Comparison of ENCODE assay signal across 8 cellular contexts in the genomic region with DNA sequence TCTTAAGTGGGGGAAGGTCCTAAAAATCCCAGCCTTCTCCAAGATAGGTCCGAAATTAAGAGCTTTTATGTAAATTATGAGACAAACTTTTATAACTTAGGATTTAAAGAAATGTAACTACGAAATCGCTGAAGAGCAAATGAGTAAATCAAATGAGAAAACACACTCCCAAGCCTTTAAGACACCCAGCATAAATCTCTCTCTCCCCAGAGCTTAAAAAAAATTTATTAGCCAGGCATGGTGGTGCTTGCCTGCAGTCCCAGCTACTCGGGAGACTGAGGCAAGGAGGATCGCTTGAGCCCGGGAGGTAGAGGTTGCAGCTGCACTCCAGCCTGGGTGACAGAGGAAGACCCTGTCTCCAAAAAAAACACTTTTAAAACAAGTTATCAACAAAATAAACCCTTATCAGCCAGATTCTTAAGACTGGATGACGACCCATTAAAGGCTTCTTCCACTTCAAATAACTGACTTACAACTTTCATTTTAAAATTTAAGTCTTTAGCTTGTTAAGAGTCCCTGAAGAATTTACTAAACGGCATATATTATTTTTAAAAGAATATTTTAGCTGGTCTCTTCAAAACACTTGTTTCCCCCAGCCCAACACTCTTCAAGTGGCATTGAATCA. TPM values are rescaled to one million over a fixed set of nuclear protein-coding genes. Genes with fewer than 3 reads are reported as not detected.
A peak's percentile ranks its signal among the peaks of the same experiment; 100 is the strongest.
DNase-seq lines count a peak whose midpoint lies in the region; ATAC-seq and TF ChIP-seq lines count a peak whose summit lies in the region.

No MANE protein-coding gene starts in this region.

- H4K8ac ChIP-seq in neuronal stem cell (ENCODE audit: low read depth, low read length) = no peak overlapping the region

- H4K91ac ChIP-seq in neuronal stem cell (ENCODE audit: low read depth, low read length, poor library complexity) = no peak overlapping the region

- H2BK12ac ChIP-seq in neuronal stem cell (ENCODE audit: low read length) = no peak overlapping the region

- no peaks in the 10 kb centered on the region for H3K9me3 Mint-ChIP-seq in CD8-positive, alpha-beta T cell
- no peaks in the 10 kb centered on the region for H3K9me3 Mint-ChIP-seq in endodermal cell

- peak overlapping the region; percentile 97 for H3K27ac ChIP-seq in CD8-positive, alpha-beta T cell (ENCODE audit: low read depth, low read length)
- no peak overlapping the region for H3K27ac ChIP-seq in endodermal cell (ENCODE audit: low read depth, low read length)
- no peak overlapping the region for H3K27ac ChIP-seq in neuronal stem cell (replicated peaks; ENCODE audit: low read length)

- H3K27me3 Mint-ChIP-seq in CD8-positive, alpha-beta T cell (ENCODE audit: low read depth) = no peaks in the 10 kb centered on the region
- no peaks in the 10 kb centered on the region for H3K27me3 Mint-ChIP-seq in endodermal cell (ENCODE audit: insufficient read depth)

- peaks cover 56% of the 10 kb centered on the region for H3K4me1 Mint-ChIP-seq in CD8-positive, alpha-beta T cell (ENCODE audit: low read depth)
- H3K4me1 Mint-ChIP-seq in endodermal cell = peaks cover 12% of the 10 kb centered on the region

- H3K23ac ChIP-seq in neuronal stem cell (ENCODE audit: low read depth, low read length, poor library complexity) = no peak overlapping the region

- no peak for ATAC-seq in CD8-positive, alpha-beta T cell
- ATAC-seq in GM21717 (IDR thresholded peaks at IDR 0.05; ENCODE audit: unreplicated experiment) (no peak), HG02763 (IDR thresholded peaks at IDR 0.05; ENCODE audit: unreplicated experiment) (no peak)
- ATAC-seq in activated CD4-positive, CD25-positive, alpha-beta regulatory T cell treated with anti-CD3 and anti-CD28 coated beads, Interleukin-2, amount 50 U/mL, for 24 hours = no peak

- no peaks in the 10 kb centered on the region for H3K9me3 ChIP-seq in CD8-positive, alpha-beta T cell (ENCODE audit: low read length)
- H3K9me3 ChIP-seq in NT2/D1 (ENCODE audit: insufficient read depth, low read length) (no peaks in the 10 kb centered on the region), endodermal cell (ENCODE audit: control insufficient read depth, low read length) (peaks cover 5% of the 10 kb centered on the region), neuronal stem cell (replicated peaks in 1 of 2; ENCODE audit: control insufficient read depth in 2 of 2, insufficient read depth in 1 of 2, low read depth in 1 of 2, low read length in 2 of 2) (peaks cover 0 to 17% of the 10 kb centered on the region in 2 donors)

- intact Hi-C loops in CD8-positive, alpha-beta T cell (cut with DNase I, micrococcal nuclease) = loop anchor here (2.0 to 10.0 kb wide), 7 partner anchors 38 to 862 kb away; a partner anchor contains a TSS

- H3K14ac ChIP-seq in neuronal stem cell (ENCODE audit: low read length) = no peak overlapping the region

- CTCF ChIA-PET in CD8-positive, alpha-beta T cell (lab: Charles Lee) = interaction anchor here (0.6 to 1.9 kb wide), 6 partner anchors 8 to 57 kb away, joined by 3 to 7 read pairs (median 3); a partner anchor contains a TSS

- POLR2A ChIA-PET in CD8-positive, alpha-beta T cell (lab: Charles Lee) = interaction anchor here (0.5 to 5.3 kb wide), 6 partner anchors 15 to 211 kb away, joined by 4 to 39 read pairs (median 10); a partner anchor contains a TSS

- H2BK5ac ChIP-seq in neuronal stem cell (ENCODE audit: low read length) = no peak overlapping the region

- H3K4me1 ChIP-seq in CD8-positive, alpha-beta T cell (ENCODE audit: insufficient read depth, low read length) = peaks cover 66% of the 10 kb centered on the region
- H3K4me1 ChIP-seq in NT2/D1 (ENCODE audit: insufficient read depth, insufficient read length) (peaks cover 3% of the 10 kb centered on the region), endodermal cell (ENCODE audit: control insufficient read depth, insufficient read depth, low read length) (no peaks in the 10 kb centered on the region), neuronal stem cell (ENCODE audit: control insufficient read depth in 2 of 2, insufficient read depth in 1 of 2, low read depth in 1 of 2, low read length in 2 of 2) (peaks cover 5 to 6% of the 10 kb centered on the region in 2 donors)

- peak overlapping the region; percentile 11 for H3K4me2 ChIP-seq in neuronal stem cell (ENCODE audit: insufficient read depth, low read length, poor library complexity, severe bottlenecking)

- peaks cover 13% of the 10 kb centered on the region for H3K79me1 ChIP-seq in neuronal stem cell (ENCODE audit: low read depth, low read length)

- no peak for DNase-seq in CD8-positive, alpha-beta T cell
- no peak for DNase-seq in NT2/D1 (ENCODE audit: low read depth, low spot score)
- DNase-seq in endodermal cell = peak; percentile 33
- no peak for DNase-seq in neuronal stem cell (ENCODE audit: low spot score)
- no peak for DNase-seq in middle frontal gyrus (ENCODE audit: extremely low spot score, low spot score)

- peaks cover 35% of the 10 kb centered on the region for H3K36me3 Mint-ChIP-seq in CD8-positive, alpha-beta T cell
- peaks cover 51% of the 10 kb centered on the region for H3K36me3 Mint-ChIP-seq in endodermal cell (ENCODE audit: low read depth)

- no peak overlapping the region for H2BK15ac ChIP-seq in neuronal stem cell (ENCODE audit: low read length)

- no peak overlapping the region for H2AK5ac ChIP-seq in neuronal stem cell (ENCODE audit: low read depth, low read length)

- H3K4ac ChIP-seq in neuronal stem cell (ENCODE audit: low read length) = no peak overlapping the region

- H3K27me3 ChIP-seq in CD8-positive, alpha-beta T cell (ENCODE audit: insufficient read depth, low read length) = no peaks in the 10 kb centered on the region
- H3K27me3 ChIP-seq in NT2/D1 (ENCODE audit: insufficient read depth, insufficient read length) (no peaks in the 10 kb centered on the region), endodermal cell (ENCODE audit: control insufficient read depth, insufficient read depth, low read length, poor library complexity, severe bottlenecking) (no peaks in the 10 kb centered on the region), neuronal stem cell (ENCODE audit: control insufficient read depth in 3 of 3, insufficient read depth in 3 of 3, low read depth in 1 of 3, low read length in 3 of 3) (no peaks in the 10 kb centered on the region)

- no peak overlapping the region for H3K18ac ChIP-seq in neuronal stem cell (ENCODE audit: low read length)

- H3K4me3 ChIP-seq in CD8-positive, alpha-beta T cell (ENCODE audit: low read depth, low read length) = peak overlapping the region; percentile 38
- H3K4me3 ChIP-seq in NT2/D1 (ENCODE audit: insufficient read length, low read depth) (peak overlapping the region; percentile 33), endodermal cell (ENCODE audit: low read length) (peak overlapping the region; percentile 97), neuronal stem cell (ENCODE audit: low read length in 2 of 2) (no peak overlapping the region)

- peaks cover 3% of the 10 kb centered on the region for H3K36me3 ChIP-seq in CD8-positive, alpha-beta T cell (ENCODE audit: insufficient read depth, low read length)
- peaks cover 64% of the 10 kb centered on the region for H3K36me3 ChIP-seq in NT2/D1 (ENCODE audit: insufficient read depth, insufficient read length, low read length)
- peaks cover 42% of the 10 kb centered on the region for H3K36me3 ChIP-seq in endodermal cell (ENCODE audit: control insufficient read depth, insufficient read depth, low read length)
- H3K36me3 ChIP-seq in neuronal stem cell (replicated peaks in 1 of 2; ENCODE audit: control insufficient read depth in 2 of 2, insufficient read depth in 2 of 2, low read length in 2 of 2) = peaks cover 8 to 66% of the 10 kb centered on the region in 2 donors

- H3K9ac ChIP-seq in NT2/D1 (ENCODE audit: insufficient read length, low read depth) = peak overlapping the region; percentile 36
- peak overlapping the region; percentile 9 for H3K9ac ChIP-seq in endodermal cell (ENCODE audit: extremely low read depth, low read length, poor library complexity, severe bottlenecking)
- no peak overlapping the region for H3K9ac ChIP-seq in neuronal stem cell (ENCODE audit: low read depth, low read length, poor library complexity)

- H2AFZ ChIP-seq in neuronal stem cell (ENCODE audit: low read length) = no peak overlapping the region

- 81 to 87% methylated on average over 3 to 8 of the region's 8 CpGs for WGBS in endodermal cell (ENCODE audit: insufficient coverage in 1 of 2, insufficient read length in 1 of 2), 2 experiments
- no CpG with 5 or more reads among the region's 8 CpGs for whole genome bisulfite sequencing in neuronal stem cell (ENCODE audit: extremely low coverage in 2 of 2, insufficient read length in 2 of 2, insufficient replicate concordance in 1 of 2), 2 donors

- TF ChIP-seq CTCF in CD8-positive, alpha-beta T cell (IDR thresholded peaks at IDR 0.05) = no peak
- TF ChIP-seq CTCF in endodermal cell (conservative IDR thresholded peaks at IDR 0.05) = no peak

- H2BK120ac ChIP-seq in neuronal stem cell (ENCODE audit: low read depth, low read length) = no peak overlapping the region

- peak overlapping the region; percentile 98 for H3K4me3 Mint-ChIP-seq in CD8-positive, alpha-beta T cell
- peak overlapping the region; percentile 99 for H3K4me3 Mint-ChIP-seq in endodermal cell

- H3K27ac Mint-ChIP-seq in CD8-positive, alpha-beta T cell = peak overlapping the region; percentile 99
- peak overlapping the region; percentile 49 for H3K27ac Mint-ChIP-seq in endodermal cell

RNA-seq across cellular contexts. Expression of a gene that starts 3.2 kb away (rescaled TPM):
- total RNA-seq in CD8-positive, alpha-beta T cell = 100 to 1,000 TPM; 148 to 154 TPM
- total RNA-seq in endodermal cell = 100 to 1,000 TPM; 275 to 320 TPM
- 328 TPM for polyA plus RNA-seq in endodermal cell (2013, experiment 1 of 2)
- polyA plus RNA-seq in endodermal cell (2013, experiment 2 of 2) = 314 TPM
- 354 TPM for polyA plus RNA-seq in neuronal stem cell (2013, experiment 1 of 2)
- 356 TPM for polyA plus RNA-seq in neuronal stem cell (2013, experiment 2 of 2)

RNA-seq across cellular contexts. Expression of a gene that starts 39.1 kb away (rescaled TPM):
- total RNA-seq in CD8-positive, alpha-beta T cell = 100 to 1,000 TPM; 417 to 429 TPM
- total RNA-seq in endodermal cell = 100 to 1,000 TPM; 653 to 681 TPM
- 736 TPM for polyA plus RNA-seq in endodermal cell (2013, experiment 1 of 2)
- polyA plus RNA-seq in endodermal cell (2013, experiment 2 of 2) = 668 TPM
- polyA plus RNA-seq in neuronal stem cell (2013, experiment 1 of 2) = 527 TPM
- 548 TPM for polyA plus RNA-seq in neuronal stem cell (2013, experiment 2 of 2)

RNA-seq across cellular contexts. Expression of a gene that starts 40.2 kb away (rescaled TPM):
- 1,000 to 10,000 TPM; 1,373 to 1,407 TPM for total RNA-seq in CD8-positive, alpha-beta T cell
- 100 to 1,000 TPM; 817 to 958 TPM for total RNA-seq in endodermal cell
- polyA plus RNA-seq in endodermal cell (2013, experiment 1 of 2) = 1,626 TPM
- 1,491 TPM for polyA plus RNA-seq in endodermal cell (2013, experiment 2 of 2)
- polyA plus RNA-seq in neuronal stem cell (2013, experiment 1 of 2) = 2,797 TPM
- 2,786 TPM for polyA plus RNA-seq in neuronal stem cell (2013, experiment 2 of 2)

RNA-seq across cellular contexts. Expression of a gene that starts 54.7 kb away (rescaled TPM):
- 100 to 1,000 TPM; 197 to 198 TPM for total RNA-seq in CD8-positive, alpha-beta T cell
- total RNA-seq in endodermal cell = 100 to 1,000 TPM; 125 to 137 TPM
- 93.1 TPM for polyA plus RNA-seq in endodermal cell (2013, experiment 1 of 2)
- 89.0 TPM for polyA plus RNA-seq in endodermal cell (2013, experiment 2 of 2)
- polyA plus RNA-seq in neuronal stem cell (2013, experiment 1 of 2) = 91.0 TPM
- polyA plus RNA-seq in neuronal stem cell (2013, experiment 2 of 2) = 91.7 TPM

Comparison
In these comparisons a context has a peak if more than half of its experiments do, and no peak if none do; other contexts are left out.
1. H3K4me3 ChIP-seq: peak in CD8-positive, alpha-beta T cell (single experiment), NT2/D1 (single experiment) and endodermal cell (single experiment); none in neuronal stem cell (0 of 2).